11 cellular contexts compared by ENCODE assay signal in the genomic region with DNA sequence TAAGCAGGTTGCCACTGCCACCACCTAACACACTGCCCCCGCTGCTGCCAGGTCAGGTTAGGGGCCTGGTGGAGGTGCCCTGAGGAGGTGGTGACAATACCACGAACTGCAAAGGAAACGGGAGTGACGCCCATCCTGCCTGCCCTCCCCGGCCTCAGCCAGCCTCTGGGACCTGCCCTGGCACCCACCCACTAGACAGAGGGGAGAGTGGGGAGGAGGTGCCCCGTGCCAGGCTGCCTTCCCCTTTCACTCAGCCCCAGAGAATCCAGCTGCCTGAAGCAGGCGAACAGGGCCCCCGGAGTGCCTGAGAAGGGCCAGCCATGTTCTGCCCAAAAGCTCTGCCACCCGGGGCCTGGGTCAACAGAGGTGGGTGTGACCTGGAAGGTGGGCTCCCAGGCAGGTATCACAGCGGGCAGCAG. TPM values are rescaled to one million over a fixed set of nuclear protein-coding genes. Genes with fewer than 3 reads are reported as not detected.
A peak's percentile ranks its signal among the peaks of the same experiment; 100 is the strongest.
DNase-seq lines count a peak whose midpoint lies in the region; ATAC-seq and TF ChIP-seq lines count a peak whose summit lies in the region.
"Had no signal": no experiment of that assay in that cellular context is flagged by ENCODE, and none has a peak within 500 bp of the region (broad histone marks: within the 10 kb centered on the region; RNA-seq: fewer than 3 reads in every experiment).

No MANE protein-coding gene starts in this region.

- H3K4me1 Mint-ChIP-seq in activated naive CD4-positive, alpha-beta T cell treated with anti-CD3 and anti-CD28 coated beads, Interleukin-2, amount 10 ng/mL, durations not matched to agents 7 days and 5 days: peaks cover 55% of the 10 kb centered on the region

- H3K79me1 ChIP-seq in trophoblast cell (ENCODE audit: low read length): peaks cover 14% of the 10 kb centered on the region

- H2BK120ac ChIP-seq in trophoblast cell (ENCODE audit: insufficient read depth, low read length, poor library complexity): no peak overlapping the region

- H3K4me2 ChIP-seq in trophoblast cell (ENCODE audit: low read length): no peak overlapping the region

- H3K4me1 ChIP-seq in left ventricle myocardium inferior (peaks cover 10% of the 10 kb centered on the region), trophoblast cell (ENCODE audit: control insufficient read depth in 1 of 2, insufficient read depth in 2 of 2, low read length in 2 of 2) (peaks cover 20 to 27% of the 10 kb centered on the region in 2 experiments), upper lobe of right lung (peaks cover 2% of the 10 kb centered on the region)

- H3K14ac ChIP-seq in trophoblast cell (ENCODE audit: low read length): peak overlapping the region; percentile 40

- H3K79me2 ChIP-seq in trophoblast cell (ENCODE audit: control insufficient read depth, insufficient read depth, low read length, poor library complexity): no peaks in the 10 kb centered on the region

- ATAC-seq in Right ventricle myocardium superior (ENCODE audit: poor library complexity): peak; percentile 8
- ATAC-seq in upper lobe of right lung: peak; percentile 33
- no peak for ATAC-seq in HG03196 (IDR thresholded peaks at IDR 0.05; ENCODE audit: unreplicated experiment)

- peak overlapping the region; percentile 49 for H4K91ac ChIP-seq in trophoblast cell (ENCODE audit: low read depth, low read length)

- H3K4me3 Mint-ChIP-seq in activated naive CD4-positive, alpha-beta T cell treated with anti-CD3 and anti-CD28 coated beads, Interleukin-2, amount 10 ng/mL, durations not matched to agents 7 days and 5 days: peak overlapping the region; percentile 47

- peaks cover 7% of the 10 kb centered on the region for H3K36me3 Mint-ChIP-seq in activated naive CD4-positive, alpha-beta T cell treated with anti-CD3 and anti-CD28 coated beads, Interleukin-2, amount 10 ng/mL, durations not matched to agents 7 days and 5 days

- H3K9me3 Mint-ChIP-seq in activated naive CD4-positive, alpha-beta T cell treated with anti-CD3 and anti-CD28 coated beads, Interleukin-2, amount 10 ng/mL, durations not matched to agents 7 days and 5 days: no peaks in the 10 kb centered on the region

- H3K36me3 ChIP-seq in left ventricle myocardium inferior: no peaks in the 10 kb centered on the region
- no peaks in the 10 kb centered on the region for H3K36me3 ChIP-seq in trophoblast cell (ENCODE audit: control insufficient read depth in 1 of 2, insufficient read depth in 2 of 2, low read length in 2 of 2)
- H3K36me3 ChIP-seq in upper lobe of right lung: no peaks in the 10 kb centered on the region
- H3K36me3 ChIP-seq: neutrophil had no signal

- intact Hi-C loops in Right ventricle myocardium superior (cut with DNase I) (no loop called here), left ventricle myocardium inferior (cut with micrococcal nuclease) (no loop called here), upper lobe of right lung (cut with DNase I) (no loop called here)

- peak overlapping the region; percentile 87 for H3K27ac Mint-ChIP-seq in activated naive CD4-positive, alpha-beta T cell treated with anti-CD3 and anti-CD28 coated beads, Interleukin-2, amount 10 ng/mL, durations not matched to agents 7 days and 5 days

- peak overlapping the region; percentile 55 for H2AK5ac ChIP-seq in trophoblast cell (ENCODE audit: low read length)

- H2BK12ac ChIP-seq in trophoblast cell (ENCODE audit: low read length): peak overlapping the region; percentile 21

- no peak overlapping the region for H3K27ac ChIP-seq in left ventricle myocardium inferior (replicated peaks)
- H3K27ac ChIP-seq in trophoblast cell (ENCODE audit: low read depth, low read length): no peak overlapping the region
- no peak overlapping the region for H3K27ac ChIP-seq in upper lobe of right lung
- H3K27ac ChIP-seq: neutrophil had no signal

- H3K18ac ChIP-seq in trophoblast cell (ENCODE audit: low read length): peak overlapping the region; percentile 3

- DNase-seq in Right ventricle myocardium superior (no peak), left ventricle myocardium inferior (no peak), trophoblast cell (no peak), upper lobe of right lung (peak; percentile 62), GM19238 (ENCODE audit: insufficient read length, low spot score) (no peak), NCI-H2081 (lab: John Stamatoyannopoulos, UW) (no peak)
- DNase-seq in activated naive CD4-positive, alpha-beta T cell treated with anti-CD3 and anti-CD28 coated beads, Interleukin-2, amount 10 ng/mL, durations not matched to agents 7 days and 5 days: peak; percentile 78
- DNase-seq: ACHN, NCI-H1694 treated with DMSO at 0.1 percent for 48 hours had no signal

- no peak overlapping the region for H4K12ac ChIP-seq in trophoblast cell (ENCODE audit: low read depth, low read length)

- H4K8ac ChIP-seq in trophoblast cell (ENCODE audit: low read depth, low read length): no peak overlapping the region

- no peak overlapping the region for H3K4ac ChIP-seq in trophoblast cell (ENCODE audit: low read depth, low read length)

- H3K9me3 ChIP-seq in left ventricle myocardium inferior (replicated peaks) (no peaks in the 10 kb centered on the region), trophoblast cell (ENCODE audit: insufficient read depth, low read depth, low read length) (no peaks in the 10 kb centered on the region), upper lobe of right lung (no peaks in the 10 kb centered on the region)
- H3K9me3 ChIP-seq: neutrophil had no signal

- H3K4me3 ChIP-seq in left ventricle myocardium inferior (no peak overlapping the region), trophoblast cell (ENCODE audit: low read depth, low read length) (no peak overlapping the region), upper lobe of right lung (no peak overlapping the region)

- H2BK5ac ChIP-seq in trophoblast cell (ENCODE audit: low read depth, low read length, poor library complexity): no peak overlapping the region

- CTCF ChIA-PET in activated naive CD4-positive, alpha-beta T cell treated with anti-CD3 and anti-CD28 coated beads, Interleukin-2, amount 10 ng/mL, durations not matched to agents 7 days and 5 days (lab: Charles Lee): no interaction called here

- no peak overlapping the region for H3K9ac ChIP-seq in trophoblast cell (ENCODE audit: low read length)

- H3K27me3 ChIP-seq in left ventricle myocardium inferior (ENCODE audit: low read depth) (no peaks in the 10 kb centered on the region), trophoblast cell (ENCODE audit: insufficient read depth, low read length) (no peaks in the 10 kb centered on the region), upper lobe of right lung (no peaks in the 10 kb centered on the region)
- H3K27me3 ChIP-seq: neutrophil had no signal

- WGBS in trophoblast cell (ENCODE audit: extremely low coverage, insufficient coverage, insufficient read length): no CpG with 5 or more reads among the region's 10 CpGs

- TF ChIP-seq CTCF in left ventricle myocardium inferior (IDR thresholded peaks at IDR 0.05; ENCODE audit: borderline replicate concordance) (no peak), upper lobe of right lung (IDR thresholded peaks at IDR 0.05) (no peak)

- peaks cover 25% of the 10 kb centered on the region for H3K27me3 Mint-ChIP-seq in activated naive CD4-positive, alpha-beta T cell treated with anti-CD3 and anti-CD28 coated beads, Interleukin-2, amount 10 ng/mL, durations not matched to agents 7 days and 5 days

- no peak overlapping the region for H3K23ac ChIP-seq in trophoblast cell (ENCODE audit: low read length)

- H2AFZ ChIP-seq in trophoblast cell (ENCODE audit: insufficient read depth, low read length, poor library complexity): no peak overlapping the region

RNA-seq across cellular contexts. Expression of gene FOSL2, which starts 44.5 kb away (rescaled TPM):
- 45.7 TPM for total RNA-seq in Right ventricle myocardium superior
- total RNA-seq in left ventricle myocardium inferior: 50.2 TPM
- polyA plus RNA-seq in trophoblast cell (2013): 25.9 and 27.5 TPM in 2 replicates
- total RNA-seq in upper lobe of right lung: 123 TPM

Comparison
In these comparisons a context has a peak if more than half of its experiments do, and no peak if none do; other contexts are left out.
1. DNase-seq: peak in activated naive CD4-positive, alpha-beta T cell treated with anti-CD3 and anti-CD28 coated beads, Interleukin-2, amount 10 ng/mL, durations not matched to agents 7 days and 5 days (single experiment) and upper lobe of right lung (single experiment); none in Right ventricle myocardium superior (single experiment), left ventricle myocardium inferior (single experiment), trophoblast cell (0 of 2), GM19238 (single experiment) and NCI-H2081 (0 of 2).